ENCODE assay signal across 10 cellular contexts in genomic region chr7:129401968-129402860, GRCh38. TPM values are rescaled to one million over a fixed set of nuclear protein-coding genes. Genes with fewer than 3 reads are reported as not detected.
A peak's percentile ranks its signal among the peaks of the same experiment; 100 is the strongest.
DNase-seq lines count a peak whose midpoint lies in the region; ATAC-seq lines count a peak whose summit lies in the region.
"Had no signal": no experiment of that assay in that cellular context is flagged by ENCODE, and none has a peak within 500 bp of the region (broad histone marks: within the 10 kb centered on the region; RNA-seq: fewer than 3 reads in every experiment).

No MANE protein-coding gene starts in this region.

- H3K23ac ChIP-seq in neuronal stem cell (ENCODE audit: low read depth, low read length, poor library complexity): no peak overlapping the region

- H3K27ac Mint-ChIP-seq in activated CD8-positive, alpha-beta memory T cell treated with anti-CD3 and anti-CD28 coated beads, Interleukin-2, amount 10 ng/mL, durations not matched to agents 7 days and 5 days: no peak overlapping the region
- H3K27ac Mint-ChIP-seq in activated naive CD4-positive, alpha-beta T cell treated with anti-CD3 and anti-CD28 coated beads, Interleukin-2, amount 10 ng/mL, durations not matched to agents 7 days and 5 days: no peak overlapping the region

- H3K36me3 ChIP-seq in neuronal stem cell (replicated peaks in 1 of 2; ENCODE audit: control insufficient read depth in 2 of 2, insufficient read depth in 2 of 2, low read length in 2 of 2): peaks cover 2 to 83% of the 10 kb centered on the region in 2 donors

- H3K36me3 Mint-ChIP-seq in activated CD8-positive, alpha-beta memory T cell treated with anti-CD3 and anti-CD28 coated beads, Interleukin-2, amount 10 ng/mL, durations not matched to agents 7 days and 5 days: peaks cover 9% of the 10 kb centered on the region
- peaks cover 8% of the 10 kb centered on the region for H3K36me3 Mint-ChIP-seq in activated naive CD4-positive, alpha-beta T cell treated with anti-CD3 and anti-CD28 coated beads, Interleukin-2, amount 10 ng/mL, durations not matched to agents 7 days and 5 days

- no peak overlapping the region for H2BK5ac ChIP-seq in neuronal stem cell (ENCODE audit: low read length)

- peak; percentile 61 for ATAC-seq in activated CD8-positive, alpha-beta memory T cell treated with anti-CD3 and anti-CD28 coated beads, Interleukin-2, amount 10 ng/mL, durations not matched to agents 7 days and 5 days
- ATAC-seq in GM19324 (IDR thresholded peaks at IDR 0.05; ENCODE audit: low FRiP score, unreplicated experiment) (no peak), GM19467 (IDR thresholded peaks at IDR 0.05; ENCODE audit: unreplicated experiment) (no peak)

- no peak overlapping the region for H3K4ac ChIP-seq in neuronal stem cell (ENCODE audit: low read length)

- H3K27ac ChIP-seq in neuronal stem cell (replicated peaks; ENCODE audit: low read length): no peak overlapping the region
- H3K27ac ChIP-seq: stomach had no signal

- no peak overlapping the region for H3K4me2 ChIP-seq in neuronal stem cell (ENCODE audit: insufficient read depth, low read length, poor library complexity, severe bottlenecking)

- no peak overlapping the region for H2BK120ac ChIP-seq in neuronal stem cell (ENCODE audit: low read depth, low read length)

- H4K8ac ChIP-seq in neuronal stem cell (ENCODE audit: low read depth, low read length): no peak overlapping the region

- peaks cover 24% of the 10 kb centered on the region for H3K4me1 Mint-ChIP-seq in activated CD8-positive, alpha-beta memory T cell treated with anti-CD3 and anti-CD28 coated beads, Interleukin-2, amount 10 ng/mL, durations not matched to agents 7 days and 5 days
- H3K4me1 Mint-ChIP-seq in activated naive CD4-positive, alpha-beta T cell treated with anti-CD3 and anti-CD28 coated beads, Interleukin-2, amount 10 ng/mL, durations not matched to agents 7 days and 5 days: peaks cover 12% of the 10 kb centered on the region
- H3K4me1 Mint-ChIP-seq: naive B cell had no signal

- H3K79me1 ChIP-seq in neuronal stem cell (ENCODE audit: low read depth, low read length): peaks cover 2% of the 10 kb centered on the region

- H3K18ac ChIP-seq in neuronal stem cell (ENCODE audit: low read length): no peak overlapping the region

- no peaks in the 10 kb centered on the region for H3K9me3 Mint-ChIP-seq in activated CD8-positive, alpha-beta memory T cell treated with anti-CD3 and anti-CD28 coated beads, Interleukin-2, amount 10 ng/mL, durations not matched to agents 7 days and 5 days (ENCODE audit: low read depth)
- no peaks in the 10 kb centered on the region for H3K9me3 Mint-ChIP-seq in activated naive CD4-positive, alpha-beta T cell treated with anti-CD3 and anti-CD28 coated beads, Interleukin-2, amount 10 ng/mL, durations not matched to agents 7 days and 5 days
- H3K9me3 Mint-ChIP-seq: naive B cell had no signal

- H3K4me1 ChIP-seq in neuronal stem cell (ENCODE audit: control insufficient read depth in 2 of 2, insufficient read depth in 1 of 2, low read depth in 1 of 2, low read length in 2 of 2): peaks cover 0 to 1% of the 10 kb centered on the region in 2 donors
- H3K4me1 ChIP-seq: stomach had no signal

- H3K4me3 ChIP-seq in neuronal stem cell (ENCODE audit: low read length in 2 of 2): no peak overlapping the region
- H3K4me3 ChIP-seq: stomach had no signal

- H3K27me3 ChIP-seq in neuronal stem cell (ENCODE audit: control insufficient read depth in 3 of 3, insufficient read depth in 3 of 3, low read depth in 1 of 3, low read length in 3 of 3): no peaks in the 10 kb centered on the region
- H3K27me3 ChIP-seq: stomach had no signal

- no peak overlapping the region for H3K4me3 Mint-ChIP-seq in activated CD8-positive, alpha-beta memory T cell treated with anti-CD3 and anti-CD28 coated beads, Interleukin-2, amount 10 ng/mL, durations not matched to agents 7 days and 5 days
- no peak overlapping the region for H3K4me3 Mint-ChIP-seq in activated naive CD4-positive, alpha-beta T cell treated with anti-CD3 and anti-CD28 coated beads, Interleukin-2, amount 10 ng/mL, durations not matched to agents 7 days and 5 days
- H3K4me3 Mint-ChIP-seq: naive B cell had no signal

- no peak overlapping the region for H3K14ac ChIP-seq in neuronal stem cell (ENCODE audit: low read length)

- no CpG with 5 or more reads among the region's 3 CpGs for WGBS in neuronal stem cell (ENCODE audit: extremely low coverage in 2 of 2, insufficient read length in 2 of 2, insufficient replicate concordance in 1 of 2), 2 donors

- CTCF ChIA-PET in activated CD8-positive, alpha-beta memory T cell treated with anti-CD3 and anti-CD28 coated beads, Interleukin-2, amount 10 ng/mL, durations not matched to agents 7 days and 5 days (lab: Charles Lee): interaction anchor here (0.9 to 2.8 kb wide), 6 partner anchors 21 to 221 kb away, joined by 3 to 15 read pairs (median 3); no protein-coding TSS in a partner anchor
- CTCF ChIA-PET in activated naive CD4-positive, alpha-beta T cell treated with anti-CD3 and anti-CD28 coated beads, Interleukin-2, amount 10 ng/mL, durations not matched to agents 7 days and 5 days (lab: Charles Lee): interaction anchor here (0.7 to 2.6 kb wide), 18 partner anchors 12 to 279 kb away, joined by 3 to 20 read pairs (median 4); partner anchors contain the start of gene STRIP2

- no peak overlapping the region for H2AFZ ChIP-seq in neuronal stem cell (ENCODE audit: low read length)

- no peak overlapping the region for H2BK12ac ChIP-seq in neuronal stem cell (ENCODE audit: low read length)

- H4K91ac ChIP-seq in neuronal stem cell (ENCODE audit: low read depth, low read length, poor library complexity): no peak overlapping the region

- H3K9ac ChIP-seq in neuronal stem cell (ENCODE audit: low read depth, low read length, poor library complexity): no peak overlapping the region

- H3K27me3 Mint-ChIP-seq in activated CD8-positive, alpha-beta memory T cell treated with anti-CD3 and anti-CD28 coated beads, Interleukin-2, amount 10 ng/mL, durations not matched to agents 7 days and 5 days: no peaks in the 10 kb centered on the region
- H3K27me3 Mint-ChIP-seq in activated naive CD4-positive, alpha-beta T cell treated with anti-CD3 and anti-CD28 coated beads, Interleukin-2, amount 10 ng/mL, durations not matched to agents 7 days and 5 days: no peaks in the 10 kb centered on the region
- H3K27me3 Mint-ChIP-seq: naive B cell had no signal

- peak; percentile 44 for DNase-seq in activated CD8-positive, alpha-beta memory T cell treated with anti-CD3 and anti-CD28 coated beads, Interleukin-2, amount 10 ng/mL, durations not matched to agents 7 days and 5 days
- DNase-seq in activated CD8-positive, alpha-beta memory T cell treated with anti-CD3 and anti-CD28 coated beads, Interleukin-2, amount 50 U/mL, for 48 hours: no peak
- DNase-seq in HUDEP-2 (lab: John Stamatoyannopoulos, UW; ENCODE audit: unreplicated experiment in 76 of 76): peak in 45 of 76 experiments; percentile 2 to 56 (median 18)
- DNase-seq in activated naive CD4-positive, alpha-beta T cell treated with anti-CD3 and anti-CD28 coated beads, Interleukin-2, amount 10 ng/mL, durations not matched to agents 7 days and 5 days: peak; percentile 29
- DNase-seq in stimulated activated CD4-positive, alpha-beta T cell treated with anti-CD3 and anti-CD28 coated beads, TNF-alpha, amount 100 ng/mL, for 48 hours (ENCODE audit: low read depth in 3 of 3): peak in 2 of 3 donors; percentile 2 to 9
- no peak for DNase-seq in neuronal stem cell (ENCODE audit: low spot score)
- DNase-seq: naive B cell, stomach had no signal

- H3K9me3 ChIP-seq in neuronal stem cell (replicated peaks in 1 of 2; ENCODE audit: control insufficient read depth in 2 of 2, insufficient read depth in 1 of 2, low read depth in 1 of 2, low read length in 2 of 2): no peaks in the 10 kb centered on the region
- H3K9me3 ChIP-seq: stomach had no signal

- H2AK5ac ChIP-seq in neuronal stem cell (ENCODE audit: low read depth, low read length): no peak overlapping the region

- no peak overlapping the region for H2BK15ac ChIP-seq in neuronal stem cell (ENCODE audit: low read length)

RNA-seq across cellular contexts. Expression of gene STRIP2, which starts 32.0 kb away (rescaled TPM):
- 10 to 100 TPM; 15.6 to 19.0 TPM for total RNA-seq in activated CD8-positive, alpha-beta memory T cell treated with anti-CD3 and anti-CD28 coated beads, Interleukin-2, amount 10 ng/mL, durations not matched to agents 7 days and 5 days
- polyA plus RNA-seq in neuronal stem cell (2013, experiment 1 of 2): 4.1 TPM
- 4.1 TPM for polyA plus RNA-seq in neuronal stem cell (2013, experiment 2 of 2)

Comparison
In these comparisons a context has a peak if more than half of its experiments do, and no peak if none do; other contexts are left out.
1. DNase-seq: peak in activated CD8-positive, alpha-beta memory T cell treated with anti-CD3 and anti-CD28 coated beads, Interleukin-2, amount 10 ng/mL, durations not matched to agents 7 days and 5 days (single experiment), HUDEP-2 (45 of 76), activated naive CD4-positive, alpha-beta T cell treated with anti-CD3 and anti-CD28 coated beads, Interleukin-2, amount 10 ng/mL, durations not matched to agents 7 days and 5 days (single experiment) and stimulated activated CD4-positive, alpha-beta T cell treated with anti-CD3 and anti-CD28 coated beads, TNF-alpha, amount 100 ng/mL, for 48 hours (2 of 3); none in activated CD8-positive, alpha-beta memory T cell treated with anti-CD3 and anti-CD28 coated beads, Interleukin-2, amount 50 U/mL, for 48 hours (single experiment) and neuronal stem cell (single experiment).